Comparison of ENCODE assay signal across 16 cellular contexts in genomic region chr10:16656886-16657285, GRCh38.
A peak's percentile ranks its signal among the peaks of the same experiment; 100 is the strongest.
DNase-seq lines count a peak whose midpoint lies in the region; ATAC-seq and TF ChIP-seq lines count a peak whose summit lies in the region.
"Had no signal": no experiment of that assay in that cellular context is flagged by ENCODE, and none has a peak within 500 bp of the region (broad histone marks: within the 10 kb centered on the region; RNA-seq: fewer than 3 reads in every experiment).

No MANE protein-coding gene starts in this region.

- peak; percentile 35 for DNase-seq in COLO829 (ENCODE audit: low spot score)
- DNase-seq in NCI-H526 (lab: John Stamatoyannopoulos, UW): peak; percentile 72 to 81
- DNase-seq in RPMI7951 (ENCODE audit: low read depth): peak; percentile 9
- DNase-seq in stimulated activated effector memory CD8-positive, alpha-beta T cell treated with anti-CD3 and anti-CD28 coated beads, Interleukin-12 subunit alpha, Interleukin-12 subunit beta, amount 100 ng/mL, for 72 hours (ENCODE audit: low spot score in 2 of 2): no peak
- DNase-seq in left colon: no peak
- no peak for DNase-seq in NCI-H748 treated with DMSO at 0.1 percent for 48 hours (lab: John Stamatoyannopoulos, UW)
- DNase-seq in activated T-cell treated with anti-CD3 and anti-CD28 coated beads, Interleukin-2, amount 50 U/mL, for 72 hours: no peak
- DNase-seq: Caco-2; CD8-positive, alpha-beta T cell; DND-41; GF-D8; HCEC 1CT; HFFc6 had no signal

- H3F3A ChIP-seq in neural cell (ENCODE audit: insufficient read depth, low read length, poor library complexity, severe bottlenecking): peaks cover 9% of the 10 kb centered on the region

- H3K79me2 ChIP-seq in neural cell (replicated peaks; ENCODE audit: insufficient read depth, low read length): no peaks in the 10 kb centered on the region

- no peak overlapping the region for H2AFZ ChIP-seq in neural cell (ENCODE audit: low read depth, low read length)

- peak overlapping the region; percentile 24 for H3K9ac ChIP-seq in neural cell (ENCODE audit: low read length)

- no peaks in the 10 kb centered on the region for H3K9me3 ChIP-seq in neural cell (ENCODE audit: low read length)
- H3K9me3 ChIP-seq: Caco-2 had no signal

- peak; percentile 37 for TF ChIP-seq RAD21 in neural cell (conservative IDR thresholded peaks at IDR 0.05)

- H3K4me3 ChIP-seq in neural cell (ENCODE audit: low read length): peak overlapping the region; percentile 28

- no peaks in the 10 kb centered on the region for H3K27me3 Mint-ChIP-seq in activated T-cell treated with anti-CD3 and anti-CD28 coated beads, Interleukin-2, amount 50 U/mL, for 72 hours (ENCODE audit: low read depth)

- no peaks in the 10 kb centered on the region for H3K36me3 ChIP-seq in neural cell (ENCODE audit: insufficient read depth, low read length)

- peak; percentile 96 for TF ChIP-seq EP300 in neural cell (conservative IDR thresholded peaks at IDR 0.05; ENCODE audit: poor library complexity, severe bottlenecking)

- no peak for TF ChIP-seq CTCF in neural cell (IDR thresholded peaks at IDR 0.05; ENCODE audit: poor library complexity, severe bottlenecking)

- no peaks in the 10 kb centered on the region for H4K20me1 ChIP-seq in neural cell (ENCODE audit: insufficient read depth)

- H3K4me1 Mint-ChIP-seq in stimulated activated effector memory CD8-positive, alpha-beta T cell treated with anti-CD3 and anti-CD28 coated beads, Interleukin-12 subunit alpha, Interleukin-12 subunit beta, amount 100 ng/mL, for 72 hours: peaks cover 32% of the 10 kb centered on the region
- peaks cover 29% of the 10 kb centered on the region for H3K4me1 Mint-ChIP-seq in activated T-cell treated with anti-CD3 and anti-CD28 coated beads, Interleukin-2, amount 50 U/mL, for 72 hours (ENCODE audit: low read depth)
- H3K4me1 Mint-ChIP-seq: CD14-positive monocyte had no signal

- no peak overlapping the region for H3K27ac Mint-ChIP-seq in stimulated activated effector memory CD8-positive, alpha-beta T cell treated with anti-CD3 and anti-CD28 coated beads, Interleukin-12 subunit alpha, Interleukin-12 subunit beta, amount 100 ng/mL, for 72 hours
- H3K27ac Mint-ChIP-seq in activated T-cell treated with anti-CD3 and anti-CD28 coated beads, Interleukin-2, amount 50 U/mL, for 72 hours: no peak overlapping the region
- H3K27ac Mint-ChIP-seq: CD8-positive, alpha-beta T cell; HFFc6 had no signal

- ATAC-seq in stimulated activated effector memory CD8-positive, alpha-beta T cell treated with anti-CD3 and anti-CD28 coated beads, Interleukin-12 subunit alpha, Interleukin-12 subunit beta, amount 100 ng/mL, for 72 hours: no peak
- no peak for ATAC-seq in left colon
- ATAC-seq in activated T-cell treated with anti-CD3 and anti-CD28 coated beads, Interleukin-2, amount 50 U/mL, for 72 hours (replicated peaks in 1 of 2): no peak
- ATAC-seq: CD8-positive, alpha-beta T cell had no signal

- H3K27ac ChIP-seq in neural cell (ENCODE audit: low read length): peak overlapping the region; percentile 79
- H3K27ac ChIP-seq: 22Rv1 had no signal

- peak overlapping the region; percentile 24 for H3K4me2 ChIP-seq in neural cell (ENCODE audit: low read length)

- no peak overlapping the region for H3K4me3 Mint-ChIP-seq in stimulated activated effector memory CD8-positive, alpha-beta T cell treated with anti-CD3 and anti-CD28 coated beads, Interleukin-12 subunit alpha, Interleukin-12 subunit beta, amount 100 ng/mL, for 72 hours
- no peak overlapping the region for H3K4me3 Mint-ChIP-seq in activated T-cell treated with anti-CD3 and anti-CD28 coated beads, Interleukin-2, amount 50 U/mL, for 72 hours
- H3K4me3 Mint-ChIP-seq: CD14-positive monocyte; CD8-positive, alpha-beta T cell; HFFc6 had no signal

- H3K27me3 ChIP-seq in neural cell (ENCODE audit: insufficient read depth, low read depth, low read length): no peaks in the 10 kb centered on the region

- intact Hi-C loops in left colon (cut with DNase I, micrococcal nuclease): no loop called here

- H3K36me3 Mint-ChIP-seq in stimulated activated effector memory CD8-positive, alpha-beta T cell treated with anti-CD3 and anti-CD28 coated beads, Interleukin-12 subunit alpha, Interleukin-12 subunit beta, amount 100 ng/mL, for 72 hours: no peaks in the 10 kb centered on the region
- no peaks in the 10 kb centered on the region for H3K36me3 Mint-ChIP-seq in activated T-cell treated with anti-CD3 and anti-CD28 coated beads, Interleukin-2, amount 50 U/mL, for 72 hours (ENCODE audit: insufficient read depth in 2 of 2)
- H3K36me3 Mint-ChIP-seq: CD8-positive, alpha-beta T cell had no signal

- no peaks in the 10 kb centered on the region for H3K9me3 Mint-ChIP-seq in stimulated activated effector memory CD8-positive, alpha-beta T cell treated with anti-CD3 and anti-CD28 coated beads, Interleukin-12 subunit alpha, Interleukin-12 subunit beta, amount 100 ng/mL, for 72 hours
- H3K9me3 Mint-ChIP-seq in activated T-cell treated with anti-CD3 and anti-CD28 coated beads, Interleukin-2, amount 50 U/mL, for 72 hours: no peaks in the 10 kb centered on the region
- H3K9me3 Mint-ChIP-seq: CD8-positive, alpha-beta T cell; HFFc6 had no signal

- H3K9me2 ChIP-seq in neural cell (ENCODE audit: insufficient read depth, low read length): no peaks in the 10 kb centered on the region

TF ChIP-seq in neural cell, 6 proteins besides CTCF, POLR2A, EP300 and RAD21:
- TF ChIP-seq POLR2AphosphoS5 (IDR thresholded peaks at IDR 0.05): peak; percentile 70
- TF ChIP-seq MXI1 (conservative IDR thresholded peaks at IDR 0.05; ENCODE audit: poor library complexity, severe bottlenecking): peak; percentile 69
- peak; percentile 16 for TF ChIP-seq SMC3 (conservative IDR thresholded peaks at IDR 0.05; ENCODE audit: poor library complexity)
- TF ChIP-seq REST (IDR thresholded peaks at IDR 0.05; ENCODE audit: borderline replicate concordance): peak; percentile 53
- TF ChIP-seq TAF1 (IDR thresholded peaks at IDR 0.05; ENCODE audit: low read depth): no peak
- no peak for TF ChIP-seq EZH2 (IDR thresholded peaks at IDR 0.05; ENCODE audit: borderline replicate concordance, insufficient read depth, low read length, poor library complexity, severe bottlenecking)

Comparison
In these comparisons a context has a peak if more than half of its experiments do, and no peak if none do; other contexts are left out.
1. DNase-seq: peak in COLO829 (single experiment), NCI-H526 (2 of 2) and RPMI7951 (single experiment); none in stimulated activated effector memory CD8-positive, alpha-beta T cell treated with anti-CD3 and anti-CD28 coated beads, Interleukin-12 subunit alpha, Interleukin-12 subunit beta, amount 100 ng/mL, for 72 hours (0 of 2), left colon (0 of 2), NCI-H748 treated with DMSO at 0.1 percent for 48 hours (single experiment) and activated T-cell treated with anti-CD3 and anti-CD28 coated beads, Interleukin-2, amount 50 U/mL, for 72 hours (0 of 2).